Comparison of ENCODE assay signal across 17 cellular contexts in the genomic region with DNA sequence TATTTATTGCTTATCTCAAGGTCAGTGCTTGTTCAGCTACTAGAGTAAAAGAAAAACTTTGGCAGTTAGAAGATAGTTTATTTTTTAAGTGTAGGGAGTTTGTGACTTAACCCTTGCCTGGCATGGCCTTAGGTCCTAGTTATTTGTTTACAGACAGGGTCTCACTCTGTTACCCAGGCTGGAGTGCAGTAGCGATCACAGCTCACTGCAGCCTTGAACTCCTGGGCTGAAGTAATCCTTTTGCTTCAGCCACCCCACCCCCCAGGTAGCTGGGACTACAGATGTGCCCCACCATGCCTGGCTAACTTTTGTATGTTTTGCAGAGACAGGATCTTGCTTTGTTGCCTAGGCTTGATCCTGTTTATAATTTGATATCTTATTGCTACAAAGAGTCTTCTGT. TPM values are rescaled to one million over a fixed set of nuclear protein-coding genes. Genes with fewer than 3 reads are reported as not detected.
A peak's percentile ranks its signal among the peaks of the same experiment; 100 is the strongest.
DNase-seq lines count a peak whose midpoint lies in the region; ATAC-seq and TF ChIP-seq lines count a peak whose summit lies in the region.
"Had no signal": no experiment of that assay in that cellular context is flagged by ENCODE, and none has a peak within 500 bp of the region (broad histone marks: within the 10 kb centered on the region; RNA-seq: fewer than 3 reads in every experiment).

No MANE protein-coding gene starts in this region.

- H3K36me3 Mint-ChIP-seq in H9 (ENCODE audit: insufficient read depth in 1 of 3, low read depth in 3 of 3) (peaks cover 31 to 47% (median 38%) of the 10 kb centered on the region in 3 experiments), endodermal cell (ENCODE audit: low read depth) (peaks cover 36% of the 10 kb centered on the region)

- no peak for ATAC-seq in HG03095 (IDR thresholded peaks at IDR 0.05; ENCODE audit: unreplicated experiment)
- ATAC-seq: mucosa of descending colon had no signal

- TF ChIP-seq CTCF in H9 (conservative IDR thresholded peaks at IDR 0.05), result no peak
- no peak for TF ChIP-seq CTCF in OCI-LY7 (conservative IDR thresholded peaks at IDR 0.05; ENCODE audit: low read length)
- no peak for TF ChIP-seq CTCF in endodermal cell (conservative IDR thresholded peaks at IDR 0.05)

- no peak overlapping the region for H3K23ac ChIP-seq in H9 (ENCODE audit: insufficient read length, low read depth, low read length)
- H3K23ac ChIP-seq in trophoblast cell (ENCODE audit: low read length), result no peak overlapping the region

- H3K4me3 Mint-ChIP-seq in H9 (no peak overlapping the region), endodermal cell (no peak overlapping the region)
- H3K4me3 Mint-ChIP-seq: activated CD4-positive, alpha-beta memory T cell treated with anti-CD3 and anti-CD28 coated beads for 36 hours; stimulated activated naive CD8-positive, alpha-beta T cell treated with anti-CD3 and anti-CD28 coated beads, Interleukin-15, Interleukin-2, amounts not matched to agents 100 ng/mL and 50 ng/mL, for 24 hours had no signal

- H2BK15ac ChIP-seq in H9 (ENCODE audit: low read depth, low read length), result no peak overlapping the region

- H3K9me2 ChIP-seq in OCI-LY7 (ENCODE audit: insufficient read depth, low read length), result no peaks in the 10 kb centered on the region

- H3K27ac ChIP-seq in H9 (ENCODE audit: insufficient read length, low read depth, low read length) (no peak overlapping the region), OCI-LY7 (ENCODE audit: low read depth, low read length, poor library complexity, severe bottlenecking) (no peak overlapping the region), endodermal cell (ENCODE audit: low read depth, low read length) (no peak overlapping the region), trophoblast cell (ENCODE audit: low read depth, low read length) (no peak overlapping the region)
- H3K27ac ChIP-seq: spleen had no signal

- H2AFZ ChIP-seq in H9 (ENCODE audit: low read length), result no peak overlapping the region
- no peak overlapping the region for H2AFZ ChIP-seq in OCI-LY7 (ENCODE audit: low read length)
- H2AFZ ChIP-seq in trophoblast cell (ENCODE audit: insufficient read depth, low read length, poor library complexity), result no peak overlapping the region

- H3K27me3 ChIP-seq in H9 (ENCODE audit: insufficient read depth, low read length) (no peaks in the 10 kb centered on the region), endodermal cell (ENCODE audit: control insufficient read depth, insufficient read depth, low read length, poor library complexity, severe bottlenecking) (no peaks in the 10 kb centered on the region), trophoblast cell (ENCODE audit: insufficient read depth, low read length) (no peaks in the 10 kb centered on the region)

- H3K36me3 ChIP-seq in OCI-LY7 (ENCODE audit: insufficient read depth, low read length), result peaks cover 67% of the 10 kb centered on the region
- H3K36me3 ChIP-seq in endodermal cell (ENCODE audit: control insufficient read depth, insufficient read depth, low read length), result peaks cover 37% of the 10 kb centered on the region
- H3K36me3 ChIP-seq in trophoblast cell (ENCODE audit: control insufficient read depth in 1 of 2, insufficient read depth in 2 of 2, low read length in 2 of 2), result peaks cover 5 to 9% of the 10 kb centered on the region in 2 experiments

- intact Hi-C loops in OCI-LY7 (cut with micrococcal nuclease; ENCODE audit: unreplicated experiment), result loop anchor here (10.0 kb wide), 1 partner anchor 699 kb away; a partner anchor contains a TSS

- H4K8ac ChIP-seq in H9 (replicated peaks; ENCODE audit: insufficient read length, low read depth, low read length), result no peak overlapping the region
- H4K8ac ChIP-seq in trophoblast cell (ENCODE audit: low read depth, low read length), result no peak overlapping the region

- H2AK5ac ChIP-seq in H9 (ENCODE audit: insufficient read length, low read length) (no peak overlapping the region), trophoblast cell (ENCODE audit: low read length) (no peak overlapping the region)

- H3K9me3 Mint-ChIP-seq in H9 (peaks cover 8 to 15% of the 10 kb centered on the region in 2 experiments), endodermal cell (peaks cover 10% of the 10 kb centered on the region)
- H3K9me3 Mint-ChIP-seq: CD4-positive, alpha-beta T cell; stimulated activated naive CD8-positive, alpha-beta T cell treated with anti-CD3 and anti-CD28 coated beads, Interleukin-15, Interleukin-2, amounts not matched to agents 100 ng/mL and 50 ng/mL, for 24 hours had no signal

- no peak overlapping the region for H3K4me2 ChIP-seq in H9 (ENCODE audit: insufficient read depth, insufficient read length, low read length)
- H3K4me2 ChIP-seq in OCI-LY7 (ENCODE audit: low read length), result peak overlapping the region; percentile 28; the same call in 1 of the 2 replicates
- no peak overlapping the region for H3K4me2 ChIP-seq in trophoblast cell (ENCODE audit: low read length)

- H3K14ac ChIP-seq in H9 (ENCODE audit: insufficient read depth, low read length) (no peak overlapping the region), trophoblast cell (ENCODE audit: low read length) (no peak overlapping the region)

- H3K4ac ChIP-seq in H9 (ENCODE audit: low read depth, low read length) (no peak overlapping the region), trophoblast cell (ENCODE audit: low read depth, low read length) (peak overlapping the region; percentile 74)

- H4K91ac ChIP-seq in H9 (ENCODE audit: insufficient read length, low read depth, low read length), result no peak overlapping the region
- H4K91ac ChIP-seq in trophoblast cell (ENCODE audit: low read depth, low read length), result no peak overlapping the region

- H2BK20ac ChIP-seq in H9 (ENCODE audit: low read depth, low read length, poor library complexity, severe bottlenecking), result no peak overlapping the region

- peaks cover 3% of the 10 kb centered on the region for H3K79me1 ChIP-seq in H9 (ENCODE audit: insufficient read depth, low read depth, low read length, poor library complexity, severe bottlenecking)
- H3K79me1 ChIP-seq in trophoblast cell (ENCODE audit: low read length), result peaks cover 10% of the 10 kb centered on the region

- H3K27ac Mint-ChIP-seq in H9, result peak overlapping the region; percentile 2 to 80 (median 30); a peak in 1 of 7 replicates
- H3K27ac Mint-ChIP-seq in endodermal cell, result no peak overlapping the region
- H3K27ac Mint-ChIP-seq: activated CD4-positive, alpha-beta memory T cell treated with anti-CD3 and anti-CD28 coated beads for 36 hours; CD4-positive, alpha-beta T cell; stimulated activated naive CD8-positive, alpha-beta T cell treated with anti-CD3 and anti-CD28 coated beads, Interleukin-15, Interleukin-2, amounts not matched to agents 100 ng/mL and 50 ng/mL, for 24 hours had no signal

- H3K4me1 Mint-ChIP-seq in H9 (peaks cover 36 to 40% of the 10 kb centered on the region in 2 experiments), endodermal cell (peaks cover 24% of the 10 kb centered on the region)

- DNase-seq in H9 (no peak), OCI-LY7 (ENCODE audit: low spot score) (peak; percentile 15), endodermal cell (no peak), trophoblast cell (no peak), mucosa of gallbladder (ENCODE audit: low spot score) (no peak), H4 (ENCODE audit: low spot score) (no peak)
- DNase-seq: activated CD4-positive, alpha-beta memory T cell treated with anti-CD3 and anti-CD28 coated beads for 36 hours; CD4-positive, alpha-beta T cell; islet precursor cell; Kasumi-1; mucosa of descending colon; NCI-H2029; NCI-H748 treated with DMSO at 0.1 percent for 48 hours; SHP77; spleen had no signal

- no peak overlapping the region for H3K9ac ChIP-seq in H9 (ENCODE audit: extremely low read depth, insufficient read length, low read length)
- no peak overlapping the region for H3K9ac ChIP-seq in endodermal cell (ENCODE audit: extremely low read depth, low read length, poor library complexity, severe bottlenecking)
- no peak overlapping the region for H3K9ac ChIP-seq in trophoblast cell (ENCODE audit: low read length)

- H3K18ac ChIP-seq in H9 (ENCODE audit: insufficient read length, low read depth, low read length), result no peak overlapping the region
- H3K18ac ChIP-seq in trophoblast cell (ENCODE audit: low read length), result no peak overlapping the region

- no peak overlapping the region for H4K5ac ChIP-seq in H9 (ENCODE audit: insufficient read length, low read depth, low read length)

- H3K27me3 Mint-ChIP-seq in H9 (ENCODE audit: low read depth) (peaks cover 2% of the 10 kb centered on the region; the same call in 1 of the 2 replicates), endodermal cell (ENCODE audit: insufficient read depth) (no peaks in the 10 kb centered on the region)
- H3K27me3 Mint-ChIP-seq: activated CD4-positive, alpha-beta memory T cell treated with anti-CD3 and anti-CD28 coated beads for 36 hours had no signal

- H3K56ac ChIP-seq in H9 (ENCODE audit: insufficient read length, low read depth, low read length), result no peak overlapping the region

- H3K4me1 ChIP-seq in H9 (ENCODE audit: insufficient read depth, low read length) (peaks cover 3% of the 10 kb centered on the region), OCI-LY7 (ENCODE audit: insufficient read depth, low read length, poor library complexity, severe bottlenecking) (peaks cover 31% of the 10 kb centered on the region), endodermal cell (ENCODE audit: control insufficient read depth, insufficient read depth, low read length) (peaks cover 5% of the 10 kb centered on the region), trophoblast cell (ENCODE audit: control insufficient read depth in 1 of 2, insufficient read depth in 2 of 2, low read length in 2 of 2) (peaks cover 9% of the 10 kb centered on the region in 2 experiments)

- peak overlapping the region; percentile 6 for H3K4me3 ChIP-seq in OCI-LY7 (ENCODE audit: low read depth, low read length, poor library complexity, severe bottlenecking)
- H3K4me3 ChIP-seq in endodermal cell (ENCODE audit: low read length), result peak overlapping the region; percentile 19
- H3K4me3 ChIP-seq in trophoblast cell (ENCODE audit: low read depth, low read length), result no peak overlapping the region
- H3K4me3 ChIP-seq: mucosa of descending colon, spleen had no signal

- H2BK12ac ChIP-seq in H9 (ENCODE audit: insufficient read length, low read depth, low read length) (no peak overlapping the region), trophoblast cell (ENCODE audit: low read length) (no peak overlapping the region)

- H3T11ph ChIP-seq in H9 (ENCODE audit: low read length), result no peak overlapping the region

- POLR2A ChIA-PET in OCI-LY7 (lab: Charles Lee), result interaction anchor here (0.9 to 2.2 kb wide), 3 partner anchors 13 to 28 kb away, joined by 4 to 8 read pairs (median 4); no protein-coding TSS in a partner anchor

- CTCF ChIA-PET in OCI-LY7 (lab: Charles Lee; ENCODE audit: unreplicated experiment), result interaction anchor here (0.6 kb wide), 1 partner anchor 10 kb away, joined by 3 read pairs; no protein-coding TSS in a partner anchor

- H3K9me3 ChIP-seq in H9 (ENCODE audit: control insufficient read depth, low read depth, low read length), result no peaks in the 10 kb centered on the region
- H3K9me3 ChIP-seq in OCI-LY7 (ENCODE audit: low read length), result peaks cover 18% of the 10 kb centered on the region; the same call in 1 of the 2 replicates
- H3K9me3 ChIP-seq in endodermal cell (ENCODE audit: control insufficient read depth, low read length), result peaks cover 10% of the 10 kb centered on the region
- H3K9me3 ChIP-seq in trophoblast cell (ENCODE audit: insufficient read depth, low read depth, low read length), result peaks cover 2% of the 10 kb centered on the region
- H3K9me3 ChIP-seq: mucosa of descending colon, spleen had no signal

- H4K20me1 ChIP-seq in H9 (ENCODE audit: control insufficient read depth, insufficient read depth, insufficient read length) (no peaks in the 10 kb centered on the region), OCI-LY7 (ENCODE audit: insufficient read depth, low read length) (peaks cover 13% of the 10 kb centered on the region)

- no TSS peak for BruUV-seq in OCI-LY7 (replicated peaks; lab: Mats Ljungman, UMichigan)

- H2BK120ac ChIP-seq in H9 (ENCODE audit: low read depth, low read length, poor library complexity, severe bottlenecking) (no peak overlapping the region), trophoblast cell (ENCODE audit: insufficient read depth, low read length, poor library complexity) (no peak overlapping the region)

- H4K12ac ChIP-seq in trophoblast cell (ENCODE audit: low read depth, low read length), result no peak overlapping the region

- H3K79me2 ChIP-seq in H9 (ENCODE audit: insufficient read depth, low read length) (peaks cover 34% of the 10 kb centered on the region; the same call in 1 of the 2 replicates), OCI-LY7 (ENCODE audit: insufficient read depth, low read depth, low read length) (peaks cover 88% of the 10 kb centered on the region), trophoblast cell (ENCODE audit: control insufficient read depth, insufficient read depth, low read length, poor library complexity) (peaks cover 19% of the 10 kb centered on the region)

- no peak overlapping the region for H2BK5ac ChIP-seq in H9 (ENCODE audit: insufficient read length, low read length)
- H2BK5ac ChIP-seq in trophoblast cell (ENCODE audit: low read depth, low read length, poor library complexity), result no peak overlapping the region

- WGBS in H9 (ENCODE audit: extremely low coverage, insufficient read length, low lambda C conversion rate), result no CpG with 5 or more reads among the region's 1 CpG
- WGBS in endodermal cell (ENCODE audit: insufficient coverage in 1 of 2, insufficient read length in 1 of 2), 2 experiments, result 50 to 90% methylated on average over 1 of the region's 1 CpG
- WGBS in trophoblast cell (ENCODE audit: extremely low coverage, insufficient coverage, insufficient read length), result no CpG with 5 or more reads among the region's 1 CpG

- H3K23me2 ChIP-seq in H9 (ENCODE audit: insufficient read length, low read depth, low read length, poor library complexity, severe bottlenecking), result no peaks in the 10 kb centered on the region

RNA-seq across cellular contexts. Expression of a gene that starts 4.2 kb away (rescaled TPM):
- 78.9 and 84.7 TPM in 2 replicates for total RNA-seq in H9 (2021)
- 47.3 and 56.5 TPM in 2 replicates for total RNA-seq in OCI-LY7 (2014; rRNA removed; shearing (Covaris generic))
- total RNA-seq in OCI-LY7 (2022), result 71.0 and 77.7 TPM in 2 replicates
- total RNA-seq in endodermal cell, result 100 to 1,000 TPM in 1 of 2 donors, 10 to 100 TPM in 1; 78.6 to 138 TPM
- 70.6 TPM for polyA plus RNA-seq in endodermal cell (2013, experiment 1 of 2)
- polyA plus RNA-seq in endodermal cell (2013, experiment 2 of 2), result 77.8 TPM
- polyA plus RNA-seq in trophoblast cell (2013), result 119 and 122 TPM in 2 replicates
- 4.1 TPM for total RNA-seq in mucosa of gallbladder
- total RNA-seq in H4 (2014; rRNA removed; shearing (Covaris generic)), result 132 and 151 TPM in 2 replicates
